Comparison of ENCODE assay signal across 14 cellular contexts in genomic region chr6:138485586-138486248, GRCh38. TPM values are rescaled to one million over a fixed set of nuclear protein-coding genes. Genes with fewer than 3 reads are reported as not detected.
A peak's percentile ranks its signal among the peaks of the same experiment; 100 is the strongest.
DNase-seq lines count a peak whose midpoint lies in the region; ATAC-seq and TF ChIP-seq lines count a peak whose summit lies in the region.
"Had no signal": no experiment of that assay in that cellular context is flagged by ENCODE, and none has a peak within 500 bp of the region (broad histone marks: within the 10 kb centered on the region; RNA-seq: fewer than 3 reads in every experiment).

No MANE protein-coding gene starts in this region.

- H3K4me3 Mint-ChIP-seq in brain, result peak overlapping the region; percentile 74 to 87 (median 77)
- H3K4me3 Mint-ChIP-seq: activated naive CD4-positive, alpha-beta T cell treated with anti-CD3 and anti-CD28 coated beads, Interleukin-2, amount 50 U/mL, for 24 hours; central memory CD8-positive, alpha-beta T cell; naive B cell had no signal

- peak; percentile 47 for ATAC-seq in left lobe of liver
- no peak for ATAC-seq in HG02973 (IDR thresholded peaks at IDR 0.05; ENCODE audit: unreplicated experiment)
- ATAC-seq in GM19328 (IDR thresholded peaks at IDR 0.05; ENCODE audit: unreplicated experiment), result no peak
- no peak for ATAC-seq in GM21526 (IDR thresholded peaks at IDR 0.05; ENCODE audit: low FRiP score, unreplicated experiment)

- H3K27me3 ChIP-seq in HUES64 (ENCODE audit: insufficient read depth, low read length), result no peaks in the 10 kb centered on the region

- H3K36me3 ChIP-seq in HUES64 (ENCODE audit: insufficient read depth, low read length), result no peaks in the 10 kb centered on the region
- H3K36me3 ChIP-seq: thoracic aorta had no signal

- no peak for DNase-seq in left lobe of liver (ENCODE audit: low spot score)
- peak; percentile 63 for DNase-seq in retinal pigment epithelial cell (ENCODE audit: low read depth)
- DNase-seq in substantia nigra (lab: John Stamatoyannopoulos, UW), result no peak
- DNase-seq: naive B cell; stimulated activated CD4-positive, alpha-beta T cell treated with anti-CD3 and anti-CD28 coated beads, Interleukin-12 subunit alpha, Interleukin-12 subunit beta, amount 100 ng/mL, for 4 hours had no signal

- no peak for TF ChIP-seq CTCF in brain (conservative IDR thresholded peaks at IDR 0.05)
- TF ChIP-seq CTCF in retinal pigment epithelial cell (conservative IDR thresholded peaks at IDR 0.05; ENCODE audit: low read depth, low read length), result no peak

- H3K27ac ChIP-seq in HUES64 (ENCODE audit: low read depth, low read length), result peak overlapping the region; percentile 51
- H3K27ac ChIP-seq in substantia nigra (ENCODE audit: low read depth, low read length, poor library complexity, severe bottlenecking), result no peak overlapping the region
- H3K27ac ChIP-seq: thoracic aorta, VCaP had no signal

- H3K27me3 Mint-ChIP-seq in brain, result no peaks in the 10 kb centered on the region
- H3K27me3 Mint-ChIP-seq: activated naive CD4-positive, alpha-beta T cell treated with anti-CD3 and anti-CD28 coated beads, Interleukin-2, amount 50 U/mL, for 24 hours had no signal

- H3K9me3 Mint-ChIP-seq in brain, result peaks cover 0 to 4% (median 0%) of the 10 kb centered on the region in 5 experiments
- H3K9me3 Mint-ChIP-seq: activated naive CD4-positive, alpha-beta T cell treated with anti-CD3 and anti-CD28 coated beads, Interleukin-2, amount 50 U/mL, for 24 hours; central memory CD8-positive, alpha-beta T cell; naive B cell had no signal

- peaks cover 48% of the 10 kb centered on the region for H3K4me1 Mint-ChIP-seq in brain
- H3K4me1 Mint-ChIP-seq: activated naive CD4-positive, alpha-beta T cell treated with anti-CD3 and anti-CD28 coated beads, Interleukin-2, amount 50 U/mL, for 24 hours; central memory CD8-positive, alpha-beta T cell; naive B cell had no signal

- H3K36me3 Mint-ChIP-seq in brain, result peaks cover 20% of the 10 kb centered on the region
- H3K36me3 Mint-ChIP-seq: activated naive CD4-positive, alpha-beta T cell treated with anti-CD3 and anti-CD28 coated beads, Interleukin-2, amount 50 U/mL, for 24 hours; naive B cell had no signal

- 62% methylated on average over 13 of the region's 13 CpGs for WGBS in HUES64

- H3K9me3 ChIP-seq in HUES64 (ENCODE audit: insufficient read depth, low read depth, low read length), result no peaks in the 10 kb centered on the region
- H3K9me3 ChIP-seq: thoracic aorta had no signal

- peak overlapping the region; percentile 37; the same call in 1 of the 2 replicates for H3K9ac ChIP-seq in HUES64 (ENCODE audit: low read depth, low read length)

- H3K4me3 ChIP-seq in HUES64 (ENCODE audit: low read length), result peak overlapping the region; percentile 31
- no peak overlapping the region for H3K4me3 ChIP-seq in retinal pigment epithelial cell (ENCODE audit: low read length)
- H3K4me3 ChIP-seq: thoracic aorta had no signal

- peak overlapping the region; percentile 17 to 94 (median 91) for H3K27ac Mint-ChIP-seq in brain
- H3K27ac Mint-ChIP-seq: activated naive CD4-positive, alpha-beta T cell treated with anti-CD3 and anti-CD28 coated beads, Interleukin-2, amount 50 U/mL, for 24 hours; naive B cell had no signal

- H3K4me1 ChIP-seq in HUES64 (ENCODE audit: insufficient read depth, low read length), result peaks cover 49% of the 10 kb centered on the region

RNA-seq across cellular contexts. Expression of gene NHSL1, which starts 13.6 kb away (rescaled TPM):
- polyA plus RNA-seq in HUES64 (2013, experiment 1 of 2), result 14.0 TPM
- polyA plus RNA-seq in HUES64 (2013, experiment 2 of 2), result 18.4 TPM
- 18.2 TPM for polyA plus RNA-seq in brain (ENCODE audit: insufficient read depth, low read depth, low replicate concordance)
- 59.8 TPM for total RNA-seq in left lobe of liver
